19 cellular contexts compared by ENCODE assay signal in the genomic region with DNA sequence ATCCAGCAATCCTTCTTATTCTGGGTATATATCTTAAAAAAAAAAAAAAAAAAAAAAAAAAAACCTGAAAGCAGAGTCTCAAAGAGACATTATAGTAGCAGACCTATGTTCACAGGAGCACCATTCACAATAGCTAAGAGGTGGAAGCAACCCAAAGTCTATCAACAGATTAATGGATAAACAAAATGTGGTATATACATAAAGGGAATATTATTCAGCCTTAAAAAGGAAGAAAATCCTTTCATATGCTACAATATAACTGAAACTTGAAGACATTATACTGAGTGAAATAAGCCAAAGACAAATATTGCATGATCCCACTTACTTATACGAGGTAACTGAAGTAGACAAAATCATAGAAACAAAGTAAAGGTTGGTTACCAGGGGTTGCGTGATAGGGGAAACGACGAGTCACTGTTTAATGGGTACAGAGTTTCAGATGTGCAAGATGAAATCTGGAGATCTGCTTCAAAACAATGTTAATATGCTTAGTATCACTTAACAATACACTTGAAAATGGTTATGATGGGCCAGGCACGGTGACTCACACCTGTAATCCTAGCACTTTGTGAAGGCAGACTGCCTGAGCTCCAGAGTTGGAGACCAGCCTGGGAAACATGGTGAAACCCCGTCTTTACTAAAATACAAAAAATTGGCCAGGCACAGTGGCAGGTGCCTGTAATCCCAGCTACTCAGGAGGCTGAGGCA. TPM values are rescaled to one million over a fixed set of nuclear protein-coding genes. Genes with fewer than 3 reads are reported as not detected.
DNase-seq lines count a peak whose midpoint lies in the region; ATAC-seq, FAIRE-seq and TF ChIP-seq lines count a peak whose summit lies in the region.
"Had no signal": no experiment of that assay in that cellular context is flagged by ENCODE, and none has a peak within 500 bp of the region (broad histone marks: within the 10 kb centered on the region; RNA-seq: fewer than 3 reads in every experiment).

No MANE protein-coding gene starts in this region.

- FAIRE-seq in GM12892 (lab: Jason Lieb, UNC): peak; percentile 14
- FAIRE-seq: A204.1, endometrium, urothelium cell line had no signal

- H3F3A ChIP-seq in PC-3 (ENCODE audit: low read length, unreplicated experiment): no peaks in the 10 kb centered on the region

- H4K20me1 ChIP-seq in PC-3 (ENCODE audit: low read length): no peaks in the 10 kb centered on the region

- ATAC-seq in activated CD4-positive, CD25-positive, alpha-beta regulatory T cell treated with anti-CD3 and anti-CD28 coated beads, Interleukin-2, amount 50 U/mL, for 24 hours: peak; percentile 59 to 67
- ATAC-seq in PC-3: peak; percentile 94
- no peak for ATAC-seq in HG02981 (IDR thresholded peaks at IDR 0.05; ENCODE audit: unreplicated experiment)
- no peak for ATAC-seq in GM21619 (IDR thresholded peaks at IDR 0.05; ENCODE audit: unreplicated experiment)
- ATAC-seq: natural killer cell had no signal

- H3K9me2 ChIP-seq in PC-3 (replicated peaks; ENCODE audit: low read length): no peaks in the 10 kb centered on the region

- H2AFZ ChIP-seq in PC-3 (ENCODE audit: low read length): no peak overlapping the region

- H3K4me3 ChIP-seq in PC-3 (ENCODE audit: low read length) (no peak overlapping the region), epithelial cell of esophagus (ENCODE audit: low read length) (no peak overlapping the region)
- H3K4me3 ChIP-seq: smooth muscle cell had no signal

- intact Hi-C loops in PC-3 (cut with micrococcal nuclease): loop anchor here (2.0 kb wide), 1 partner anchor 76 kb away; no protein-coding TSS in a partner anchor

- POLR2A ChIA-PET in PC-3 (lab: Charles Lee; ENCODE audit: unreplicated experiment): interaction anchor here (0.5 to 0.6 kb wide), 2 partner anchors 30 to 32 kb away, joined by 4 to 5 read pairs; a partner anchor contains a TSS

- H3K9ac ChIP-seq in PC-3 (ENCODE audit: low read length): peak overlapping the region; percentile 30; the same call in 1 of the 2 replicates

- H3K4me2 ChIP-seq in PC-3 (ENCODE audit: low read length): no peak overlapping the region; the same call in 1 of the 2 replicates
- H3K4me2 ChIP-seq: smooth muscle cell had no signal

- TF ChIP-seq POLR2A in GM12892 (IDR thresholded peaks at IDR 0.05; ENCODE audit: low read depth, low read length): no peak

- H3K4me1 ChIP-seq in PC-3 (ENCODE audit: insufficient read depth, low read length): peaks cover 7% of the 10 kb centered on the region; the same call in 1 of the 2 replicates

- 0 out of 2 replicates have a peak, but pooled peaks cover 22% of the 10 kb centered on the region for H3K79me2 ChIP-seq in PC-3 (ENCODE audit: low read length)

- H3K27ac ChIP-seq in PC-3 (ENCODE audit: low read length): peak overlapping the region; percentile 81

- H3K9me3 ChIP-seq in PC-3 (ENCODE audit: low read length): no peaks in the 10 kb centered on the region

- no peaks in the 10 kb centered on the region for H3K27me3 ChIP-seq in PC-3 (ENCODE audit: low read length)

- TF ChIP-seq CTCF in PC-3 (conservative IDR thresholded peaks at IDR 0.05; ENCODE audit: low read depth, low read length) (no peak), epithelial cell of esophagus (IDR thresholded peaks at IDR 0.05; ENCODE audit: insufficient read depth, low read depth, low read length, missing control alignments) (no peak)

- DNase-seq in activated CD4-positive, CD25-positive, alpha-beta regulatory T cell (lab: John Stamatoyannopoulos, UW): no peak
- DNase-seq in GM12892 (ENCODE audit: insufficient read length) (no peak), PC-3 (peak; percentile 75), epithelial cell of esophagus (ENCODE audit: low read depth) (peak; percentile 42), DMS114 treated with DMSO at 0.1 percent for 48 hours (lab: John Stamatoyannopoulos, UW; ENCODE audit: unreplicated experiment) (no peak)
- DNase-seq: activated CD4-positive, alpha-beta T cell treated with anti-CD3 and anti-CD28 coated beads, Interleukin-2, amount 10 ng/mL, durations not matched to agents 7 days and 5 days; C1 segment of cervical spinal cord; DND-41; glutamatergic neuron; natural killer cell; posterior cingulate gyrus; T1000 had no signal

- no peaks in the 10 kb centered on the region for H3K36me3 ChIP-seq in PC-3 (ENCODE audit: low read depth, low read length)

- CTCF ChIA-PET in PC-3 (lab: Charles Lee): no interaction called here

- no TSS peak for BruUV-seq in PC-3 (replicated peaks; lab: Mats Ljungman, UMichigan)

RNA-seq across cellular contexts. Expression of a gene that starts 29.5 kb away (rescaled TPM):
- polyA plus RNA-seq in GM12892 (2012; ENCODE audit: missing spikeins): 7.7 TPM
- total RNA-seq in PC-3 (2014; rRNA removed): 17.7 and 18.5 TPM in 2 replicates

Comparison
In these comparisons a context has a peak if more than half of its experiments do, and no peak if none do; other contexts are left out.
1. ATAC-seq: peak in activated CD4-positive, CD25-positive, alpha-beta regulatory T cell treated with anti-CD3 and anti-CD28 coated beads, Interleukin-2, amount 50 U/mL, for 24 hours (2 of 2) and PC-3 (single experiment); none in HG02981 (single experiment) and GM21619 (single experiment).
2. DNase-seq: peak in PC-3 (single experiment) and epithelial cell of esophagus (single experiment); none in activated CD4-positive, CD25-positive, alpha-beta regulatory T cell (0 of 4), GM12892 (single experiment) and DMS114 treated with DMSO at 0.1 percent for 48 hours (single experiment).